Comparison of ENCODE assay signal across 1 cellular context in genomic region chr11:133441964-133442660, GRCh38.
TF ChIP-seq lines count a peak whose summit lies in the region.

No MANE protein-coding gene starts in this region.

TF ChIP-seq in H1, 55 proteins besides CTCF, POLR2A, EP300 and RAD21:
- no peak for TF ChIP-seq TAF7 (optimal IDR thresholded peaks at IDR 0.05; ENCODE audit: borderline replicate concordance, low read depth, low read length)
- TF ChIP-seq EZH2 (IDR thresholded peaks at IDR 0.05; ENCODE audit: low read depth, low read length, severe bottlenecking): no peak
- no peak for TF ChIP-seq YY1 (IDR thresholded peaks at IDR 0.05; ENCODE audit: low read depth, low read length)
